In genomic region chr6:41416165-41416837, GRCh38 we compare ENCODE assay signal across 14 cellular contexts.
DNase-seq lines count a peak whose midpoint lies in the region; FAIRE-seq and TF ChIP-seq lines count a peak whose summit lies in the region.
"Had no signal": no experiment of that assay in that cellular context is flagged by ENCODE, and none has a peak within 500 bp of the region (broad histone marks: within the 10 kb centered on the region; RNA-seq: fewer than 3 reads in every experiment).

No MANE protein-coding gene starts in this region.

- no peak overlapping the region for H3K27ac ChIP-seq in mesenchymal stem cell (ENCODE audit: low read length, poor library complexity, severe bottlenecking)
- H3K27ac ChIP-seq: ovary had no signal

- DNase-seq in HAP-1 (ENCODE audit: low spot score in 2 of 2): peak; percentile 6 to 34
- peak; percentile 75 for DNase-seq in NCI-H2171 treated with DMSO at 0.1 percent for 48 hours (lab: John Stamatoyannopoulos, UW)
- no peak for DNase-seq in choroid plexus epithelial cell (ENCODE audit: low read depth)
- DNase-seq in pons (ENCODE audit: low spot score): peak; percentile 78
- no peak for DNase-seq in mesenchymal stem cell
- no peak for DNase-seq in T1000 (lab: John Stamatoyannopoulos, UW)
- no peak for DNase-seq in H54 (ENCODE audit: insufficient read length, low spot score)
- DNase-seq: activated CD4-positive, alpha-beta T cell treated with anti-CD3 and anti-CD28 coated beads, Interleukin-2, amount 10 ng/mL, durations not matched to agents 7 days and 5 days; BE2C; DMS53; HFFc6; kidney glomerular epithelial cell; ovary; stimulated activated CD4-positive, alpha-beta T cell treated with anti-CD3 and anti-CD28 coated beads, Interleukin-2, amount 100 ng/mL, for 48 hours had no signal

- H2BK12ac ChIP-seq in mesenchymal stem cell (ENCODE audit: low read length in 2 of 2): no peak overlapping the region

- H4K91ac ChIP-seq in mesenchymal stem cell (ENCODE audit: low read length): no peak overlapping the region

- H3K18ac ChIP-seq in mesenchymal stem cell (ENCODE audit: low read depth in 1 of 2, low read length in 2 of 2): no peak overlapping the region

- no peak overlapping the region for H3K4ac ChIP-seq in mesenchymal stem cell (ENCODE audit: low read depth in 1 of 2, low read length in 2 of 2)

- no peak overlapping the region for H4K8ac ChIP-seq in mesenchymal stem cell (ENCODE audit: low read length)

- H3K27me3 ChIP-seq in HAP-1 (ENCODE audit: low read depth) (peaks cover 76% of the 10 kb centered on the region), mesenchymal stem cell (ENCODE audit: control insufficient read depth in 1 of 2, insufficient read depth in 1 of 2, low read length in 2 of 2) (peaks cover 97% of the 10 kb centered on the region in 2 experiments)
- H3K27me3 ChIP-seq: ovary had no signal

- H3K79me1 ChIP-seq in mesenchymal stem cell (replicated peaks; ENCODE audit: low read length, poor library complexity, severe bottlenecking): no peaks in the 10 kb centered on the region

- no peak for TF ChIP-seq POLR2A in H54 (IDR thresholded peaks at IDR 0.05; ENCODE audit: low read depth, low read length)

- FAIRE-seq in H54 (lab: Jason Lieb, UNC): no peak

- no peaks in the 10 kb centered on the region for H3K9me3 ChIP-seq in HAP-1
- peaks cover 16% of the 10 kb centered on the region for H3K9me3 ChIP-seq in mesenchymal stem cell (ENCODE audit: control insufficient read depth, low read length)
- H3K9me3 ChIP-seq: BE2C had no signal

- H2AFZ ChIP-seq in mesenchymal stem cell (ENCODE audit: low read depth, low read length): no peak overlapping the region

- H3K23ac ChIP-seq in mesenchymal stem cell (ENCODE audit: low read length in 2 of 2): peak overlapping the region in 1 of 2 experiments; percentile 52

- 30% methylated on average over 6 of the region's 12 CpGs for WGBS in mesenchymal stem cell

- no peaks in the 10 kb centered on the region for H3K36me3 ChIP-seq in HAP-1 (replicated peaks)
- H3K36me3 ChIP-seq in mesenchymal stem cell (ENCODE audit: control insufficient read depth in 1 of 2, insufficient read depth in 2 of 2, low read depth in 1 of 2, low read length in 2 of 2): no peaks in the 10 kb centered on the region
- H3K36me3 ChIP-seq: BE2C, ovary had no signal

- H3K4me2 ChIP-seq in mesenchymal stem cell (ENCODE audit: low read length, poor library complexity, severe bottlenecking): no peak overlapping the region

- TF ChIP-seq CTCF in choroid plexus epithelial cell (conservative IDR thresholded peaks at IDR 0.05; ENCODE audit: low read depth, low read length): peak; percentile 5

- H3K9ac ChIP-seq in mesenchymal stem cell (ENCODE audit: low read length): no peak overlapping the region

- in situ Hi-C loops in HAP-1 (cut with MboI; ENCODE audit: low sequenced_read_pairs): no loop called here

- H2AK5ac ChIP-seq in mesenchymal stem cell (ENCODE audit: low read length, severe bottlenecking): no peak overlapping the region

- H2BK120ac ChIP-seq in mesenchymal stem cell (ENCODE audit: low read depth, low read length): no peak overlapping the region

- no peak overlapping the region for H3K14ac ChIP-seq in mesenchymal stem cell (ENCODE audit: low read length in 2 of 2)

- H3K4me3 ChIP-seq in HAP-1 (no peak overlapping the region), choroid plexus epithelial cell (ENCODE audit: low read depth, low read length) (no peak overlapping the region), mesenchymal stem cell (ENCODE audit: insufficient read depth in 1 of 2, low read depth in 1 of 2, low read length in 2 of 2) (no peak overlapping the region)
- H3K4me3 ChIP-seq: ovary had no signal

- H2BK5ac ChIP-seq in mesenchymal stem cell (ENCODE audit: low read depth, low read length, poor library complexity, severe bottlenecking): no peak overlapping the region

- H3K4me1 ChIP-seq in HAP-1 (peaks cover 2% of the 10 kb centered on the region; the same call in 1 of the 2 replicates), mesenchymal stem cell (ENCODE audit: control insufficient read depth, insufficient read depth, low read depth, low read length) (no peaks in the 10 kb centered on the region)
- H3K4me1 ChIP-seq: BE2C had no signal

- H2BK15ac ChIP-seq in mesenchymal stem cell (ENCODE audit: low read depth, poor library complexity, severe bottlenecking): no peak overlapping the region

Comparison
In these comparisons a context has a peak if more than half of its experiments do, and no peak if none do; other contexts are left out.
1. DNase-seq: peak in HAP-1 (2 of 2), NCI-H2171 treated with DMSO at 0.1 percent for 48 hours (single experiment) and pons (single experiment); none in choroid plexus epithelial cell (single experiment), mesenchymal stem cell (single experiment), T1000 (single experiment) and H54 (single experiment).